Comparison of ENCODE assay signal across 8 cellular contexts in genomic region chr5:181248277-181248676, GRCh38. TPM values are rescaled to one million over a fixed set of nuclear protein-coding genes. Genes with fewer than 3 reads are reported as not detected.
A peak's percentile ranks its signal among the peaks of the same experiment; 100 is the strongest.
DNase-seq lines count a peak whose midpoint lies in the region; ATAC-seq and TF ChIP-seq lines count a peak whose summit lies in the region.
"Had no signal": no experiment of that assay in that cellular context is flagged by ENCODE, and none has a peak within 500 bp of the region (broad histone marks: within the 10 kb centered on the region; RNA-seq: fewer than 3 reads in every experiment).

No MANE protein-coding gene starts in this region.

- H3K4me3 ChIP-seq in iPS-18a (ENCODE audit: low read length): peak overlapping the region; percentile 85

- H3K4me3 Mint-ChIP-seq in HFFc6: peak overlapping the region; percentile 99
- H3K4me3 Mint-ChIP-seq in activated T-helper 2 cell treated with anti-CD3 and anti-CD28 coated beads, Interferon-gamma antibody, Interleukin-2, Interleukin-4, amounts not matched to agents 10 μg/mL and 5 μg/mL and 100 μg/mL, durations not matched to agents 14 hours and 24 hours and 36 hours (ENCODE audit: low read depth): peak overlapping the region; percentile 82
- peak overlapping the region; percentile 98 to 99 for H3K4me3 Mint-ChIP-seq in stimulated activated naive CD8-positive, alpha-beta T cell treated with anti-CD3 and anti-CD28 coated beads, Interleukin-15, amount 100 ng/mL, for 72 hours

- H3K27ac Mint-ChIP-seq in HFFc6: peak overlapping the region; percentile 99
- H3K27ac Mint-ChIP-seq in activated T-helper 2 cell treated with anti-CD3 and anti-CD28 coated beads, Interferon-gamma antibody, Interleukin-2, Interleukin-4, amounts not matched to agents 10 μg/mL and 5 μg/mL and 100 μg/mL, durations not matched to agents 14 hours and 24 hours and 36 hours: peak overlapping the region; percentile 66
- peak overlapping the region; percentile 36 to 56 for H3K27ac Mint-ChIP-seq in stimulated activated naive CD8-positive, alpha-beta T cell treated with anti-CD3 and anti-CD28 coated beads, Interleukin-15, amount 100 ng/mL, for 72 hours

- H3K36me3 Mint-ChIP-seq in HFFc6 (ENCODE audit: low read depth): peaks cover 31% of the 10 kb centered on the region
- H3K36me3 Mint-ChIP-seq in activated T-helper 2 cell treated with anti-CD3 and anti-CD28 coated beads, Interferon-gamma antibody, Interleukin-2, Interleukin-4, amounts not matched to agents 10 μg/mL and 5 μg/mL and 100 μg/mL, durations not matched to agents 14 hours and 24 hours and 36 hours (ENCODE audit: low read depth): peaks cover 40% of the 10 kb centered on the region

- intact Hi-C loops in activated T-helper 2 cell treated with anti-CD3 and anti-CD28 coated beads, Interferon-gamma antibody, Interleukin-2, Interleukin-4, amounts not matched to agents 10 μg/mL and 5 μg/mL and 100 μg/mL, durations not matched to agents 14 hours and 24 hours and 36 hours (cut with micrococcal nuclease): loop anchor here (5.0 to 10.0 kb wide), 2 partner anchors 386 to 1623 kb away; partner anchors contain the start of genes HNRNPH1 and ZFP62

- H3K36me3 ChIP-seq in iPS-18a (ENCODE audit: control insufficient read depth, low read depth, low read length): peaks cover 5% of the 10 kb centered on the region

- DNase-seq in HFFc6 (no peak), NCI-H2227 (lab: John Stamatoyannopoulos, UW; ENCODE audit: unreplicated experiment) (no peak)
- no peak for DNase-seq in activated T-helper 2 cell treated with anti-CD3 and anti-CD28 coated beads, Interferon-gamma antibody, Interleukin-2, Interleukin-4, amounts not matched to agents 10 μg/mL and 5 μg/mL and 100 μg/mL, durations not matched to agents 14 hours and 24 hours and 36 hours (ENCODE audit: low spot score)
- DNase-seq in stimulated activated naive CD8-positive, alpha-beta T cell treated with anti-CD3 and anti-CD28 coated beads, Interleukin-15, amount 100 ng/mL, for 72 hours: no peak
- DNase-seq: SHP77 had no signal

- no peak overlapping the region for H3K27ac ChIP-seq in iPS-18a (ENCODE audit: low read length)

- H3K27me3 ChIP-seq in iPS-18a (ENCODE audit: control insufficient read depth, insufficient read depth, low read length): no peaks in the 10 kb centered on the region

- no peak; the same call in 1 of the 2 replicates for TF ChIP-seq CTCF in HFFc6 (IDR thresholded peaks at IDR 0.05)

- no peaks in the 10 kb centered on the region for H3K9me3 Mint-ChIP-seq in HFFc6
- H3K9me3 Mint-ChIP-seq in activated T-helper 2 cell treated with anti-CD3 and anti-CD28 coated beads, Interferon-gamma antibody, Interleukin-2, Interleukin-4, amounts not matched to agents 10 μg/mL and 5 μg/mL and 100 μg/mL, durations not matched to agents 14 hours and 24 hours and 36 hours: no peaks in the 10 kb centered on the region
- H3K9me3 Mint-ChIP-seq in stimulated activated naive CD8-positive, alpha-beta T cell treated with anti-CD3 and anti-CD28 coated beads, Interleukin-15, amount 100 ng/mL, for 72 hours: no peaks in the 10 kb centered on the region

- H3K4me1 ChIP-seq in iPS-18a (ENCODE audit: control insufficient read depth, low read depth, low read length): peaks cover 11% of the 10 kb centered on the region

- H3K9me3 ChIP-seq in iPS-18a (ENCODE audit: control insufficient read depth, low read depth, low read length): no peaks in the 10 kb centered on the region

- ATAC-seq in stimulated activated naive CD8-positive, alpha-beta T cell treated with anti-CD3 and anti-CD28 coated beads, Interleukin-15, amount 100 ng/mL, for 72 hours: no peak
- ATAC-seq in HG03025 (IDR thresholded peaks at IDR 0.05; ENCODE audit: low FRiP score, unreplicated experiment): no peak
- ATAC-seq in esophagus mucosa: no peak

- peak overlapping the region; percentile 91 for H3K9ac ChIP-seq in iPS-18a (ENCODE audit: low read length)

- peaks cover 61% of the 10 kb centered on the region for H3K4me1 Mint-ChIP-seq in HFFc6 (ENCODE audit: low read depth)
- H3K4me1 Mint-ChIP-seq in activated T-helper 2 cell treated with anti-CD3 and anti-CD28 coated beads, Interferon-gamma antibody, Interleukin-2, Interleukin-4, amounts not matched to agents 10 μg/mL and 5 μg/mL and 100 μg/mL, durations not matched to agents 14 hours and 24 hours and 36 hours (ENCODE audit: low read depth): peaks cover 42% of the 10 kb centered on the region
- H3K4me1 Mint-ChIP-seq in stimulated activated naive CD8-positive, alpha-beta T cell treated with anti-CD3 and anti-CD28 coated beads, Interleukin-15, amount 100 ng/mL, for 72 hours: peaks cover 67% of the 10 kb centered on the region

- no peaks in the 10 kb centered on the region for H3K27me3 Mint-ChIP-seq in HFFc6 (ENCODE audit: insufficient read depth)
- no peaks in the 10 kb centered on the region for H3K27me3 Mint-ChIP-seq in activated T-helper 2 cell treated with anti-CD3 and anti-CD28 coated beads, Interferon-gamma antibody, Interleukin-2, Interleukin-4, amounts not matched to agents 10 μg/mL and 5 μg/mL and 100 μg/mL, durations not matched to agents 14 hours and 24 hours and 36 hours (ENCODE audit: low read depth)
- no peaks in the 10 kb centered on the region for H3K27me3 Mint-ChIP-seq in stimulated activated naive CD8-positive, alpha-beta T cell treated with anti-CD3 and anti-CD28 coated beads, Interleukin-15, amount 100 ng/mL, for 72 hours

RNA-seq across cellular contexts. Expression of gene RACK1, which starts 4.6 kb away (rescaled TPM):
- total RNA-seq in HFFc6 (2021; fragmentation: NEBNext Ultra II Directional; extraction: Animal tissue kit (Norgen Biotek cat#: 25700)): 1,000 to 10,000 TPM; 1,737 to 2,012 (median 1,885) TPM
- total RNA-seq in activated T-helper 2 cell treated with anti-CD3 and anti-CD28 coated beads, Interferon-gamma antibody, Interleukin-2, Interleukin-4, amounts not matched to agents 10 μg/mL and 5 μg/mL and 100 μg/mL, durations not matched to agents 14 hours and 24 hours and 36 hours: 2,110 and 2,123 TPM in 2 replicates
- 1,941 TPM for total RNA-seq in esophagus mucosa

RNA-seq across cellular contexts. Expression of gene TRIM52, which starts 12.7 kb away (rescaled TPM):
- total RNA-seq in HFFc6 (2021; fragmentation: NEBNext Ultra II Directional; extraction: Animal tissue kit (Norgen Biotek cat#: 25700)): 1 to 10 TPM; 5.2 to 6.9 (median 5.6) TPM
- total RNA-seq in activated T-helper 2 cell treated with anti-CD3 and anti-CD28 coated beads, Interferon-gamma antibody, Interleukin-2, Interleukin-4, amounts not matched to agents 10 μg/mL and 5 μg/mL and 100 μg/mL, durations not matched to agents 14 hours and 24 hours and 36 hours: 15.5 and 16.9 TPM in 2 replicates
- 2.7 TPM for total RNA-seq in esophagus mucosa

RNA-seq across cellular contexts. Expression of gene TRIM41, which starts 25.2 kb away (rescaled TPM):
- total RNA-seq in HFFc6 (2021; fragmentation: NEBNext Ultra II Directional; extraction: Animal tissue kit (Norgen Biotek cat#: 25700)): 10 to 100 TPM; 20.3 to 24.0 (median 22.5) TPM
- total RNA-seq in activated T-helper 2 cell treated with anti-CD3 and anti-CD28 coated beads, Interferon-gamma antibody, Interleukin-2, Interleukin-4, amounts not matched to agents 10 μg/mL and 5 μg/mL and 100 μg/mL, durations not matched to agents 14 hours and 24 hours and 36 hours: 32.2 and 33.0 TPM in 2 replicates
- 16.4 TPM for total RNA-seq in esophagus mucosa

RNA-seq across cellular contexts. Expression of gene TRIM7, which starts 43.3 kb away (rescaled TPM):
- 1 to 10 TPM; 2.8 to 7.5 (median 5.3) TPM for total RNA-seq in HFFc6 (2021; fragmentation: NEBNext Ultra II Directional; extraction: Animal tissue kit (Norgen Biotek cat#: 25700))
- total RNA-seq in activated T-helper 2 cell treated with anti-CD3 and anti-CD28 coated beads, Interferon-gamma antibody, Interleukin-2, Interleukin-4, amounts not matched to agents 10 μg/mL and 5 μg/mL and 100 μg/mL, durations not matched to agents 14 hours and 24 hours and 36 hours: 3.9 and 4.8 TPM in 2 replicates
- total RNA-seq in esophagus mucosa: 36.9 TPM

Comparison
In these comparisons a context has a peak if more than half of its experiments do, and no peak if none do; other contexts are left out.
1. H3K27ac Mint-ChIP-seq: peak in every context shown above with its lines; median percentile 99 in HFFc6; 66 in activated T-helper 2 cell treated with anti-CD3 and anti-CD28 coated beads, Interferon-gamma antibody, Interleukin-2, Interleukin-4, amounts not matched to agents 10 μg/mL and 5 μg/mL and 100 μg/mL, durations not matched to agents 14 hours and 24 hours and 36 hours; 46 in stimulated activated naive CD8-positive, alpha-beta T cell treated with anti-CD3 and anti-CD28 coated beads, Interleukin-15, amount 100 ng/mL, for 72 hours.